ENCODE assay signal across 11 cellular contexts in genomic region chr12:28550757-28551381, GRCh38.
DNase-seq lines count a peak whose midpoint lies in the region; ATAC-seq and TF ChIP-seq lines count a peak whose summit lies in the region.
"Had no signal": no experiment of that assay in that cellular context is flagged by ENCODE, and none has a peak within 500 bp of the region (broad histone marks: within the 10 kb centered on the region; RNA-seq: fewer than 3 reads in every experiment).

No MANE protein-coding gene starts in this region.

- peak; percentile 85 for DNase-seq in GM23248
- DNase-seq in SK-MEL-5 (ENCODE audit: low read depth, low spot score), result peak; percentile 14
- DNase-seq in fibroblast of the aortic adventitia (ENCODE audit: low read depth), result peak; percentile 83
- DNase-seq in dorsolateral prefrontal cortex, result no peak
- no peak for DNase-seq in esophagus muscularis mucosa (ENCODE audit: extremely low spot score)
- DNase-seq: activated CD4-positive, alpha-beta T cell treated with anti-CD3 and anti-CD28 coated beads for 48 hours; Peyer's patch; stimulated activated naive CD8-positive, alpha-beta T cell treated with anti-CD3 and anti-CD28 coated beads, Interleukin-15, amount 100 ng/mL, for 72 hours had no signal

- WGBS in GM23248 (ENCODE audit: low coverage in 1 of 2, low lambda C conversion rate in 2 of 2, missing lambda C conversion rate in 2 of 2), 2 experiments, result 3 to 7% methylated on average over 4 of the region's 4 CpGs
- WGBS in esophagus muscularis mucosa, result 23% methylated on average over 4 of the region's 4 CpGs

- TF ChIP-seq EP300 in esophagus muscularis mucosa (IDR thresholded peaks at IDR 0.05), result no peak

- peaks cover 3% of the 10 kb centered on the region for H3K9me2 ChIP-seq in GM23248 (ENCODE audit: insufficient read depth)

- no peak for TF ChIP-seq CTCF in fibroblast of the aortic adventitia (IDR thresholded peaks at IDR 0.05; ENCODE audit: insufficient read depth, low read length)
- TF ChIP-seq CTCF in dorsolateral prefrontal cortex (IDR thresholded peaks at IDR 0.05 in 54 of 56, conservative IDR thresholded peaks at IDR 0.05 in 2 of 56; ENCODE audit: low read depth in 1 of 56, partially characterized antibody in 56 of 56), result no peak
- TF ChIP-seq CTCF in esophagus muscularis mucosa (IDR thresholded peaks at IDR 0.05), result no peak

- H3K36me3 ChIP-seq in GM23248 (ENCODE audit: low read depth), result no peaks in the 10 kb centered on the region
- no peaks in the 10 kb centered on the region for H3K36me3 ChIP-seq in skeletal muscle satellite cell (ENCODE audit: insufficient read depth, low read length)
- H3K36me3 ChIP-seq in esophagus muscularis mucosa, result no peaks in the 10 kb centered on the region
- H3K36me3 ChIP-seq: Peyer's patch had no signal

- H3F3A ChIP-seq in GM23248 (ENCODE audit: insufficient read depth), result peaks cover 11% of the 10 kb centered on the region

- H3K9ac ChIP-seq in GM23248 (peak overlapping the region; percentile 13; the same call in 1 of the 2 replicates), skeletal muscle satellite cell (ENCODE audit: low read depth, low read length) (peak overlapping the region; percentile 66)

- in situ Hi-C loops in GM23248 (cut with MboI), result no loop called here
- in situ Hi-C loops in SK-MEL-5 (cut with HindIII; ENCODE audit: low pct_unique_long_range_greater_than_20kb, low sequenced_read_pairs), result no loop called here

- H4K20me1 ChIP-seq in GM23248 (ENCODE audit: insufficient read depth), result no peaks in the 10 kb centered on the region

- H3K27ac ChIP-seq in GM23248 (peak overlapping the region; percentile 49), dorsolateral prefrontal cortex (peak overlapping the region in 4 of 59 donors; percentile 9 to 40 (median 21)), esophagus muscularis mucosa (replicated peaks in 1 of 4) (peak overlapping the region in 2 of 4 donors; percentile 8 to 30)
- H3K27ac ChIP-seq: Peyer's patch had no signal

- H3K4me2 ChIP-seq in GM23248 (ENCODE audit: unreplicated experiment), result peak overlapping the region; percentile 80
- H3K4me2 ChIP-seq in skeletal muscle satellite cell (ENCODE audit: low read length), result peak overlapping the region; percentile 67

- no peak for ATAC-seq in GM21381 (IDR thresholded peaks at IDR 0.05; ENCODE audit: unreplicated experiment)
- ATAC-seq in HG02588 (IDR thresholded peaks at IDR 0.05; ENCODE audit: unreplicated experiment), result no peak
- ATAC-seq: stimulated activated naive CD8-positive, alpha-beta T cell treated with anti-CD3 and anti-CD28 coated beads, Interleukin-15, amount 100 ng/mL, for 72 hours had no signal

- H3K4me1 ChIP-seq in GM23248 (ENCODE audit: insufficient read depth) (peaks cover 14% of the 10 kb centered on the region), skeletal muscle satellite cell (ENCODE audit: control insufficient read depth, insufficient read depth, low read length) (peaks cover 13% of the 10 kb centered on the region), esophagus muscularis mucosa (peaks cover 11 to 44% (median 28%) of the 10 kb centered on the region in 4 donors)
- H3K4me1 ChIP-seq: Peyer's patch had no signal

- intact Hi-C loops in dorsolateral prefrontal cortex (cut with DNase I) (no loop called here), esophagus muscularis mucosa (cut with DNase I) (no loop called here)

- no peaks in the 10 kb centered on the region for H3K79me2 ChIP-seq in GM23248 (ENCODE audit: insufficient read depth)

- no peak for TF ChIP-seq POLR2A in esophagus muscularis mucosa (IDR thresholded peaks at IDR 0.05; ENCODE audit: low read depth)

- H3K9me3 ChIP-seq in GM23248 (ENCODE audit: low read depth) (no peaks in the 10 kb centered on the region), skeletal muscle satellite cell (replicated peaks; ENCODE audit: low read length) (no peaks in the 10 kb centered on the region), esophagus muscularis mucosa (no peaks in the 10 kb centered on the region)
- H3K9me3 ChIP-seq: Peyer's patch had no signal

- H2AFZ ChIP-seq in GM23248, result 0 out of 2 replicates have a peak overlapping the region, but pooled peaks have one; percentile 2

- peak overlapping the region; percentile 18; the same call in 1 of the 2 replicates for H3K4me3 ChIP-seq in GM23248
- no peak overlapping the region for H3K4me3 ChIP-seq in fibroblast of the aortic adventitia (ENCODE audit: low read depth, low read length)
- peak overlapping the region; percentile 15 for H3K4me3 ChIP-seq in skeletal muscle satellite cell (ENCODE audit: low read length)
- H3K4me3 ChIP-seq in dorsolateral prefrontal cortex, result peak overlapping the region in 1 of 59 donors; percentile 26
- H3K4me3 ChIP-seq in esophagus muscularis mucosa, result no peak overlapping the region
- H3K4me3 ChIP-seq: Peyer's patch had no signal

- H3K27me3 ChIP-seq in GM23248 (replicated peaks; ENCODE audit: insufficient read depth) (no peaks in the 10 kb centered on the region), skeletal muscle satellite cell (ENCODE audit: control insufficient read depth, insufficient read depth, low read length) (no peaks in the 10 kb centered on the region), dorsolateral prefrontal cortex (no peaks in the 10 kb centered on the region), esophagus muscularis mucosa (no peaks in the 10 kb centered on the region)
- H3K27me3 ChIP-seq: Peyer's patch had no signal

Comparison
In these comparisons a context has a peak if more than half of its experiments do, and no peak if none do; other contexts are left out.
1. DNase-seq: peak in GM23248 (single experiment), SK-MEL-5 (single experiment) and fibroblast of the aortic adventitia (single experiment); none in dorsolateral prefrontal cortex (0 of 10) and esophagus muscularis mucosa (single experiment).
2. H3K4me3 ChIP-seq: peak in GM23248 (single experiment) and skeletal muscle satellite cell (single experiment); none in fibroblast of the aortic adventitia (single experiment) and esophagus muscularis mucosa (0 of 4).